Comparison of ENCODE assay signal across 13 cellular contexts in genomic region chr4:138034871-138035270, GRCh38.
A peak's percentile ranks its signal among the peaks of the same experiment; 100 is the strongest.
DNase-seq lines count a peak whose midpoint lies in the region; ATAC-seq and TF ChIP-seq lines count a peak whose summit lies in the region.
"Had no signal": no experiment of that assay in that cellular context is flagged by ENCODE, and none has a peak within 500 bp of the region (broad histone marks: within the 10 kb centered on the region; RNA-seq: fewer than 3 reads in every experiment).

No MANE protein-coding gene starts in this region.

- H3K9me3 ChIP-seq in RWPE2 (ENCODE audit: severe bottlenecking): no peaks in the 10 kb centered on the region
- H3K9me3 ChIP-seq in effector memory CD4-positive, alpha-beta T cell (ENCODE audit: control insufficient read depth, low read length): no peaks in the 10 kb centered on the region

- no peak for TF ChIP-seq POLR2A in erythroblast (IDR thresholded peaks at IDR 0.05; ENCODE audit: low read length)

- ATAC-seq in RWPE2 (ENCODE audit: low read depth): peak; percentile 94
- ATAC-seq in GM21529 (IDR thresholded peaks at IDR 0.05; ENCODE audit: unreplicated experiment): no peak
- ATAC-seq: activated naive CD4-positive, alpha-beta T cell treated with anti-CD3 and anti-CD28 coated beads, Interleukin-2, amount 50 U/mL, for 72 hours; natural killer cell treated with Interleukin-12 subunit alpha and Interleukin-12 subunit beta and Interleukin-15 and Interleukin-18, amount 100 ng/mL, for 72 hours had no signal

- H3K27ac ChIP-seq in RWPE2 (ENCODE audit: poor library complexity, severe bottlenecking) (peak overlapping the region; percentile 90), skin epidermis (peak overlapping the region in 16 of 21 experiments; percentile 4 to 69 (median 46))
- no peak overlapping the region for H3K27ac ChIP-seq in effector memory CD4-positive, alpha-beta T cell (ENCODE audit: insufficient read depth, low read length, poor library complexity, severe bottlenecking)

- no peak for TF ChIP-seq CTCF in RWPE2 (IDR thresholded peaks at IDR 0.05; ENCODE audit: poor library complexity, severe bottlenecking)

- peaks cover 20% of the 10 kb centered on the region for H3K4me1 ChIP-seq in RWPE2 (ENCODE audit: insufficient read depth, poor library complexity, severe bottlenecking)
- no peaks in the 10 kb centered on the region for H3K4me1 ChIP-seq in effector memory CD4-positive, alpha-beta T cell (ENCODE audit: control insufficient read depth, insufficient read depth, low read length, poor library complexity, severe bottlenecking)

- no peaks in the 10 kb centered on the region for H3K27me3 ChIP-seq in RWPE2 (ENCODE audit: insufficient read depth, poor library complexity, severe bottlenecking)
- no peaks in the 10 kb centered on the region for H3K27me3 ChIP-seq in effector memory CD4-positive, alpha-beta T cell (replicated peaks; ENCODE audit: control insufficient read depth, insufficient read depth, low read length, poor library complexity, severe bottlenecking)

- H3K4me3 ChIP-seq in RWPE2 (ENCODE audit: severe bottlenecking): no peak overlapping the region
- H3K4me3 ChIP-seq in skin epidermis: no peak overlapping the region
- no peak overlapping the region for H3K4me3 ChIP-seq in effector memory CD4-positive, alpha-beta T cell (ENCODE audit: insufficient read depth, low read depth, low read length, poor library complexity, severe bottlenecking)

- DNase-seq in HS-5 (ENCODE audit: low read depth) (peak; percentile 75), RWPE2 (ENCODE audit: low spot score) (no peak), erythroblast (lab: John Stamatoyannopoulos, UW) (peak; percentile 31 to 62)
- no peak for DNase-seq in activated CD4-positive, alpha-beta T cell treated with anti-CD3 and anti-CD28 coated beads for 1 hour
- DNase-seq in effector memory CD4-positive, alpha-beta T cell: no peak
- DNase-seq: activated B cell treated with CpG ODN at 0.5 μM for 24 hours; CD8-positive, alpha-beta memory T cell; NCI-H2081; right cardiac atrium had no signal

- no peaks in the 10 kb centered on the region for H3K36me3 ChIP-seq in RWPE2 (ENCODE audit: low read depth)
- H3K36me3 ChIP-seq in effector memory CD4-positive, alpha-beta T cell (ENCODE audit: control insufficient read depth, insufficient read depth, low read length): no peaks in the 10 kb centered on the region

Comparison
In these comparisons a context has a peak if more than half of its experiments do, and no peak if none do; other contexts are left out.
1. DNase-seq: peak in HS-5 (single experiment) and erythroblast (2 of 2); none in RWPE2 (single experiment), activated CD4-positive, alpha-beta T cell treated with anti-CD3 and anti-CD28 coated beads for 1 hour (single experiment) and effector memory CD4-positive, alpha-beta T cell (0 of 3).